In genomic region chr19:1285737-1286360, GRCh38 we compare ENCODE assay signal across 10 cellular contexts. TPM values are rescaled to one million over a fixed set of nuclear protein-coding genes. Genes with fewer than 3 reads are reported as not detected.
DNase-seq lines count a peak whose midpoint lies in the region; ATAC-seq lines count a peak whose summit lies in the region.
"Had no signal": no experiment of that assay in that cellular context is flagged by ENCODE, and none has a peak within 500 bp of the region (broad histone marks: within the 10 kb centered on the region; RNA-seq: fewer than 3 reads in every experiment).

Gene EFNA2, plus strand, starts transcription at chr19:1285873. Its CDS starts 296 bp downstream, at chr19:1286169.

- 1% methylated on average over 112 of the region's 113 CpGs for WGBS in thymus

- ATAC-seq in GM21390 (IDR thresholded peaks at IDR 0.05; ENCODE audit: unreplicated experiment): no peak

- intact Hi-C loops in activated naive CD4-positive, alpha-beta T cell treated with anti-CD3 and anti-CD28 coated beads for 36 hours (cut with micrococcal nuclease): no loop called here
- intact Hi-C loops in activated T-helper 1 cell treated with anti-CD3 and anti-CD28 coated beads, Interleukin-12 subunit alpha, Interleukin-12 subunit beta, Interleukin-2, Interleukin-4 antibody, amounts not matched to agents 30 ng/mL and 10 ng/mL and 1 ng/mL, durations not matched to agents 14 hours and 24 hours and 36 hours (cut with micrococcal nuclease): no loop called here

- no peaks in the 10 kb centered on the region for H3K36me3 Mint-ChIP-seq in activated naive CD4-positive, alpha-beta T cell treated with anti-CD3 and anti-CD28 coated beads for 36 hours (ENCODE audit: low read depth)
- no peaks in the 10 kb centered on the region for H3K36me3 Mint-ChIP-seq in activated T-helper 1 cell treated with anti-CD3 and anti-CD28 coated beads, Interleukin-12 subunit alpha, Interleukin-12 subunit beta, Interleukin-2, Interleukin-4 antibody, amounts not matched to agents 30 ng/mL and 10 ng/mL and 1 ng/mL, durations not matched to agents 14 hours and 24 hours and 36 hours (ENCODE audit: low read depth)

- peaks cover 4% of the 10 kb centered on the region for H3K4me1 Mint-ChIP-seq in activated naive CD4-positive, alpha-beta T cell treated with anti-CD3 and anti-CD28 coated beads for 36 hours (ENCODE audit: low read depth)
- H3K4me1 Mint-ChIP-seq in activated T-helper 1 cell treated with anti-CD3 and anti-CD28 coated beads, Interleukin-12 subunit alpha, Interleukin-12 subunit beta, Interleukin-2, Interleukin-4 antibody, amounts not matched to agents 30 ng/mL and 10 ng/mL and 1 ng/mL, durations not matched to agents 14 hours and 24 hours and 36 hours (ENCODE audit: low read depth): no peaks in the 10 kb centered on the region

- no peak within 1 kb of the TSS for H3K27ac ChIP-seq in thymus (ENCODE audit: low read depth)

- H3K27me3 ChIP-seq in thymus (ENCODE audit: control insufficient read depth, insufficient read depth): peaks cover 63% of the 10 kb centered on the region

- peak within 1 kb of the TSS; percentile 34 for H3K4me3 ChIP-seq in thymus (ENCODE audit: low read length)

- peak within 1 kb of the TSS; percentile 38 for H3K4me3 Mint-ChIP-seq in activated naive CD4-positive, alpha-beta T cell treated with anti-CD3 and anti-CD28 coated beads for 36 hours
- peak within 1 kb of the TSS; percentile 44 for H3K4me3 Mint-ChIP-seq in activated T-helper 1 cell treated with anti-CD3 and anti-CD28 coated beads, Interleukin-12 subunit alpha, Interleukin-12 subunit beta, Interleukin-2, Interleukin-4 antibody, amounts not matched to agents 30 ng/mL and 10 ng/mL and 1 ng/mL, durations not matched to agents 14 hours and 24 hours and 36 hours

- no peaks in the 10 kb centered on the region for H3K4me1 ChIP-seq in thymus (ENCODE audit: control insufficient read depth, insufficient read depth, low read length)

- CTCF ChIA-PET in activated naive CD4-positive, alpha-beta T cell treated with anti-CD3 and anti-CD28 coated beads for 36 hours (lab: Charles Lee): no interaction called here

- no peaks in the 10 kb centered on the region for H3K9me3 ChIP-seq in thymus (ENCODE audit: control insufficient read depth)

- H3K36me3 ChIP-seq in thymus (ENCODE audit: control insufficient read depth, insufficient read depth): no peaks in the 10 kb centered on the region

- H3K27ac Mint-ChIP-seq in activated naive CD4-positive, alpha-beta T cell treated with anti-CD3 and anti-CD28 coated beads for 36 hours: no peak within 1 kb of the TSS
- H3K27ac Mint-ChIP-seq in activated T-helper 1 cell treated with anti-CD3 and anti-CD28 coated beads, Interleukin-12 subunit alpha, Interleukin-12 subunit beta, Interleukin-2, Interleukin-4 antibody, amounts not matched to agents 30 ng/mL and 10 ng/mL and 1 ng/mL, durations not matched to agents 14 hours and 24 hours and 36 hours: no peak within 1 kb of the TSS

- peaks cover 28% of the 10 kb centered on the region for H3K27me3 Mint-ChIP-seq in activated naive CD4-positive, alpha-beta T cell treated with anti-CD3 and anti-CD28 coated beads for 36 hours (ENCODE audit: low read depth)
- peaks cover 17% of the 10 kb centered on the region for H3K27me3 Mint-ChIP-seq in activated T-helper 1 cell treated with anti-CD3 and anti-CD28 coated beads, Interleukin-12 subunit alpha, Interleukin-12 subunit beta, Interleukin-2, Interleukin-4 antibody, amounts not matched to agents 30 ng/mL and 10 ng/mL and 1 ng/mL, durations not matched to agents 14 hours and 24 hours and 36 hours (ENCODE audit: insufficient read depth)

- no peaks in the 10 kb centered on the region for H3K9me3 Mint-ChIP-seq in activated naive CD4-positive, alpha-beta T cell treated with anti-CD3 and anti-CD28 coated beads for 36 hours
- H3K9me3 Mint-ChIP-seq in activated T-helper 1 cell treated with anti-CD3 and anti-CD28 coated beads, Interleukin-12 subunit alpha, Interleukin-12 subunit beta, Interleukin-2, Interleukin-4 antibody, amounts not matched to agents 30 ng/mL and 10 ng/mL and 1 ng/mL, durations not matched to agents 14 hours and 24 hours and 36 hours: no peaks in the 10 kb centered on the region

- DNase-seq in activated naive CD4-positive, alpha-beta T cell treated with anti-CD3 and anti-CD28 coated beads for 36 hours: no peak
- DNase-seq in activated naive CD4-positive, alpha-beta T cell treated with anti-CD3 and anti-CD28 coated beads, Interleukin-2, amount 50 U/mL, for 16 hours: no peak
- no peak for DNase-seq in activated T-helper 1 cell treated with anti-CD3 and anti-CD28 coated beads, Interleukin-12 subunit alpha, Interleukin-12 subunit beta, Interleukin-2, Interleukin-4 antibody, amounts not matched to agents 30 ng/mL and 10 ng/mL and 1 ng/mL, durations not matched to agents 14 hours and 24 hours and 36 hours (ENCODE audit: low spot score)
- DNase-seq in iPS-NIHi7 (ENCODE audit: extremely low spot score): peak; percentile 53
- DNase-seq in cerebellum (ENCODE audit: low spot score): no peak
- no peak for DNase-seq in NCI-H146 (lab: John Stamatoyannopoulos, UW)
- DNase-seq: NCI-H2107; stimulated activated CD4-positive, alpha-beta T cell treated with anti-CD3 and anti-CD28 coated beads, Interleukin-2, amount 100 ng/mL, for 24 hours had no signal

RNA-seq across cellular contexts. Expression of gene EFNA2, which starts in this region (rescaled TPM):
- not detected for total RNA-seq in activated naive CD4-positive, alpha-beta T cell treated with anti-CD3 and anti-CD28 coated beads for 36 hours
- total RNA-seq in activated T-helper 1 cell treated with anti-CD3 and anti-CD28 coated beads, Interleukin-12 subunit alpha, Interleukin-12 subunit beta, Interleukin-2, Interleukin-4 antibody, amounts not matched to agents 30 ng/mL and 10 ng/mL and 1 ng/mL, durations not matched to agents 14 hours and 24 hours and 36 hours: not detected in 2 replicates
- 0.21 TPM for polyA plus RNA-seq in thymus
- total RNA-seq in cerebellum: 5.8 TPM
